ENCODE assay signal across 27 cellular contexts in the genomic region with DNA sequence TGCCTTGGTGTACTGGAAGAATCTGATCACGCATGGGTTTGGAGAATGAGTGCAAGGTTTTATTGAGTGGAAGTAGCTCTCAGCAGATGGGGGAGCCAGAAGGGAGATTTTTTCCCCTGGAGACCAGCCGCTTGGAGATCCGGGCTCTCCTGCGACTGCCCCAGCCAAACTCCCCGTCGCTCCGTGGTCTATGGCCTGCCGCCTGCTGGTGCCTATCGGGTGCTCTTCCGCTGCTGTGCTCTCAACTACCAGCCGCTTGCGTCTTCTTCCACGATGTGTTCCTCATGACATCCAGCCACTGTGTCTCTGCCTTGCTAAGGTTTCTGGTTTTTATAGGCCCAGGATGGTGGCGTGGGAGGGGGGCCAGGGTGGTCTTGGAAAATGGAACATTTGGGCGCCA.
"Had no signal": no experiment of that assay in that cellular context is flagged by ENCODE, and none has a peak within 500 bp of the region (broad histone marks: within the 10 kb centered on the region; RNA-seq: fewer than 3 reads in every experiment).

No MANE protein-coding gene starts in this region.

- H3K27ac Mint-ChIP-seq: natural killer cell; nephron; neural progenitor cell; progenitor cell of endocrine pancreas; stimulated activated effector memory CD8-positive, alpha-beta T cell treated with anti-CD3 and anti-CD28 coated beads, Interleukin-12 subunit alpha, Interleukin-12 subunit beta, amount 100 ng/mL, for 72 hours; stimulated activated naive B cell treated with anti-CD40 and anti-IgM and Interleukin-4, amounts not matched to agents 10 μg/mL and 1 μg/mL and 100 μg/mL, for 72 hours; stimulated activated naive CD8-positive, alpha-beta T cell treated with anti-CD3 and anti-CD28 coated beads, Interleukin-15, Interleukin-2, amounts not matched to agents 100 ng/mL and 50 ng/mL, for 24 hours had no signal

- H3K9me3 Mint-ChIP-seq: natural killer cell; nephron; neural progenitor cell; stimulated activated effector memory CD8-positive, alpha-beta T cell treated with anti-CD3 and anti-CD28 coated beads, Interleukin-12 subunit alpha, Interleukin-12 subunit beta, amount 100 ng/mL, for 72 hours; stimulated activated naive B cell treated with anti-CD40 and anti-IgM and Interleukin-4, amounts not matched to agents 10 μg/mL and 1 μg/mL and 100 μg/mL, for 72 hours; stimulated activated naive CD8-positive, alpha-beta T cell treated with anti-CD3 and anti-CD28 coated beads, Interleukin-15, Interleukin-2, amounts not matched to agents 100 ng/mL and 50 ng/mL, for 24 hours had no signal

- H3K4me1 Mint-ChIP-seq: natural killer cell had no signal

- H3K27ac ChIP-seq: neural progenitor cell, ovary, parathyroid adenoma, psoas muscle, right lobe of liver, sigmoid colon, stomach, thoracic aorta, thyroid gland, tibial nerve, upper lobe of left lung, uterus had no signal

- ATAC-seq: natural killer cell; psoas muscle; right cardiac atrium; right lobe of liver; stimulated activated effector memory CD8-positive, alpha-beta T cell treated with anti-CD3 and anti-CD28 coated beads, Interleukin-12 subunit alpha, Interleukin-12 subunit beta, amount 100 ng/mL, for 72 hours; stimulated activated naive B cell treated with anti-CD40 and anti-IgM and Interleukin-4, amounts not matched to agents 10 μg/mL and 1 μg/mL and 100 μg/mL, for 72 hours had no signal

- H3K4me2 ChIP-seq: neural progenitor cell had no signal

- H3K4me1 ChIP-seq: parathyroid adenoma, right lobe of liver, thyroid gland, uterus had no signal

- H3K79me2 ChIP-seq: parathyroid adenoma had no signal

- H3K27me3 ChIP-seq: neural progenitor cell, ovary, right lobe of liver, sigmoid colon, thyroid gland, tibial nerve, upper lobe of left lung, uterus had no signal

- DNase-seq: natural killer cell; occipital lobe; ovary; psoas muscle; right cardiac atrium; right lobe of liver; sigmoid colon; small intestine; stimulated activated CD4-positive, alpha-beta T cell treated with anti-CD3 and anti-CD28 coated beads, Interleukin-15, amount 100 ng/mL, for 24 hours; stimulated activated CD4-positive, alpha-beta T cell treated with anti-CD3 and anti-CD28 coated beads, Interleukin-2, amount 100 ng/mL, for 24 hours; stimulated activated CD4-positive, alpha-beta T cell treated with anti-CD3 and anti-CD28 coated beads, Interleukin-2, amount 100 ng/mL, for 48 hours; stimulated activated CD4-positive, alpha-beta T cell treated with anti-CD3 and anti-CD28 coated beads, Interleukin-4, amount 100 ng/mL, for 24 hours; stimulated activated naive B cell treated with anti-CD40 and anti-IgM and Interleukin-4, amounts not matched to agents 10 μg/mL and 1 μg/mL and 100 μg/mL, for 72 hours; stimulated activated naive CD4-positive, alpha-beta T cell treated with Interleukin-2 at 50 U/mL for 16 hours; stomach; thyroid gland; trophoblast cell; uterus had no signal

- H3K9me3 ChIP-seq: ovary, psoas muscle, right lobe of liver, sigmoid colon, stomach, thoracic aorta, thyroid gland, tibial nerve, upper lobe of left lung, uterus had no signal

- H3K36me3 Mint-ChIP-seq: natural killer cell; neural progenitor cell; stimulated activated effector memory CD8-positive, alpha-beta T cell treated with anti-CD3 and anti-CD28 coated beads, Interleukin-12 subunit alpha, Interleukin-12 subunit beta, amount 100 ng/mL, for 72 hours; stimulated activated naive B cell treated with anti-CD40 and anti-IgM and Interleukin-4, amounts not matched to agents 10 μg/mL and 1 μg/mL and 100 μg/mL, for 72 hours had no signal

- H3K4me3 ChIP-seq: neural progenitor cell, ovary, psoas muscle, right lobe of liver, sigmoid colon, stomach, thoracic aorta, thyroid gland, tibial nerve, upper lobe of left lung, uterus had no signal

- H3K4me3 Mint-ChIP-seq: natural killer cell; nephron; neural progenitor cell; stimulated activated effector memory CD8-positive, alpha-beta T cell treated with anti-CD3 and anti-CD28 coated beads, Interleukin-12 subunit alpha, Interleukin-12 subunit beta, amount 100 ng/mL, for 72 hours; stimulated activated naive B cell treated with anti-CD40 and anti-IgM and Interleukin-4, amounts not matched to agents 10 μg/mL and 1 μg/mL and 100 μg/mL, for 72 hours; stimulated activated naive CD8-positive, alpha-beta T cell treated with anti-CD3 and anti-CD28 coated beads, Interleukin-15, Interleukin-2, amounts not matched to agents 100 ng/mL and 50 ng/mL, for 24 hours had no signal

- H3K36me3 ChIP-seq: neural progenitor cell, ovary, right lobe of liver, sigmoid colon, stomach, thoracic aorta, thyroid gland, tibial nerve, upper lobe of left lung, uterus had no signal

- H2AFZ ChIP-seq: neural progenitor cell, parathyroid adenoma had no signal

- H3K9ac ChIP-seq: neural progenitor cell, parathyroid adenoma had no signal
